ENCODE assay signal across 15 cellular contexts in genomic region chr2:178485356-178485755, GRCh38.
"Had no signal": no experiment of that assay in that cellular context is flagged by ENCODE, and none has a peak within 500 bp of the region (broad histone marks: within the 10 kb centered on the region; RNA-seq: fewer than 3 reads in every experiment).

No MANE protein-coding gene starts in this region.

- H3K9me3 ChIP-seq: heart left ventricle, ovary, right atrium auricular region, sigmoid colon, thoracic aorta had no signal

- H2AFZ ChIP-seq: neural progenitor cell had no signal

- H3K36me3 ChIP-seq: neural progenitor cell, ovary had no signal

- H3K9ac ChIP-seq: neural progenitor cell had no signal

- H3K27me3 ChIP-seq: heart left ventricle, neural progenitor cell, ovary, right atrium auricular region, sigmoid colon had no signal

- DNase-seq: effector memory CD4-positive, alpha-beta T cell; left ventricle myocardium superior; stimulated activated CD4-positive, alpha-beta T cell treated with anti-CD3 and anti-CD28 coated beads, Interleukin-2, amount 100 ng/mL, for 24 hours; stimulated activated CD4-positive, alpha-beta T cell treated with anti-CD3 and anti-CD28 coated beads, Interleukin-4, amount 100 ng/mL, for 4 hours; stimulated activated naive B cell treated with anti-CD40 and anti-IgM and Interleukin-4, amounts not matched to agents 10 μg/mL and 1 μg/mL and 100 μg/mL, for 72 hours; stimulated activated naive CD8-positive, alpha-beta T cell treated with anti-CD3 and anti-CD28 coated beads, Interleukin-15, amount 100 ng/mL, for 72 hours; trophoblast cell had no signal

- H3K4me3 ChIP-seq: heart left ventricle, lung, neural progenitor cell, ovary, right atrium auricular region, sigmoid colon, skin epidermis, thoracic aorta had no signal

- H3K4me2 ChIP-seq: neural progenitor cell had no signal
